Comparison of ENCODE assay signal across 1 cellular context in the genomic region with DNA sequence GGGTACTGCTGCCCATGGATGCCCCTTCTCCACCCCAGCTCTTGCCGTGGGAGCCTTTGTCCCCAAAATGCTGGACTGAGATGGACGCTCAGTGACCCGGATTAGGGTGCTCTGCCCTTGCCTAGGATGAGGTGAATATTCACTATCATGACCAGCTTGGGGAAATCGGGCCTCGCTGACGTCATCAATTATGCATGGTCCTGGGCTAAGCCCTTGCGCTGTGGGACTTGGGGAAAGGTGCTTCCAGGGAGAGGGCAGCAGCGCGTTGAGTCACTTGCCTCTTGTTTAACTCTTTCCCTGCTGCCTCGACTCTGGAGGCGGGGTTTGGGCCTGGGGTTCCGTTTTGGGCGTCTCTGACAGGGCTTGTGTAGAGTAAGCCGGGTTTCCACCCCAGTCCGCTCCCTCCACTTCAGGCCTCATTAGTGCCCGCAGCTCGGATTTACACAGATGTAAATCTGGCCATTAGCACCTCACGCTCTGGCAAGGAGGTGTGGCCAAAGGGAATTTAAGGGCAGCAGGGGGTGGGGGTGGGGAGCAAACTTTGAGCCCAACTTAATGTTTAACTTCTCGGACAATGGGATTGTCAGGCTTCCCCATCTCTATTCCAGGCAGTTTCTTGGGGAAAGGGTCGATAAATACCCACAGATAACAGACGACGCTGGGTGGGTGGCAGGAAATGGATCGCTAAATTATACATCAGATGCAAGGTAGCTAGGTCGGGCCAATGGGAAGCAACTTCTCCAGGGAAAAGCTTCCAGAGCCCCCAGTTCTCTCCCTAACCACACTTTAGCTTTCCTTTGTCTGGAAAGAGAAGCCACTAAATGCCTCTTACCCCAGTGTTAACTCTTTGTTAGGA.
A peak's percentile ranks its signal among the peaks of the same experiment; 100 is the strongest.
TF ChIP-seq lines count a peak whose summit lies in the region.

No MANE protein-coding gene starts in this region.

TF ChIP-seq in HepG2, 621 proteins besides CTCF, POLR2A, EP300 and RAD21 (continued from another document):
- TF ChIP-seq, protein P1, sequence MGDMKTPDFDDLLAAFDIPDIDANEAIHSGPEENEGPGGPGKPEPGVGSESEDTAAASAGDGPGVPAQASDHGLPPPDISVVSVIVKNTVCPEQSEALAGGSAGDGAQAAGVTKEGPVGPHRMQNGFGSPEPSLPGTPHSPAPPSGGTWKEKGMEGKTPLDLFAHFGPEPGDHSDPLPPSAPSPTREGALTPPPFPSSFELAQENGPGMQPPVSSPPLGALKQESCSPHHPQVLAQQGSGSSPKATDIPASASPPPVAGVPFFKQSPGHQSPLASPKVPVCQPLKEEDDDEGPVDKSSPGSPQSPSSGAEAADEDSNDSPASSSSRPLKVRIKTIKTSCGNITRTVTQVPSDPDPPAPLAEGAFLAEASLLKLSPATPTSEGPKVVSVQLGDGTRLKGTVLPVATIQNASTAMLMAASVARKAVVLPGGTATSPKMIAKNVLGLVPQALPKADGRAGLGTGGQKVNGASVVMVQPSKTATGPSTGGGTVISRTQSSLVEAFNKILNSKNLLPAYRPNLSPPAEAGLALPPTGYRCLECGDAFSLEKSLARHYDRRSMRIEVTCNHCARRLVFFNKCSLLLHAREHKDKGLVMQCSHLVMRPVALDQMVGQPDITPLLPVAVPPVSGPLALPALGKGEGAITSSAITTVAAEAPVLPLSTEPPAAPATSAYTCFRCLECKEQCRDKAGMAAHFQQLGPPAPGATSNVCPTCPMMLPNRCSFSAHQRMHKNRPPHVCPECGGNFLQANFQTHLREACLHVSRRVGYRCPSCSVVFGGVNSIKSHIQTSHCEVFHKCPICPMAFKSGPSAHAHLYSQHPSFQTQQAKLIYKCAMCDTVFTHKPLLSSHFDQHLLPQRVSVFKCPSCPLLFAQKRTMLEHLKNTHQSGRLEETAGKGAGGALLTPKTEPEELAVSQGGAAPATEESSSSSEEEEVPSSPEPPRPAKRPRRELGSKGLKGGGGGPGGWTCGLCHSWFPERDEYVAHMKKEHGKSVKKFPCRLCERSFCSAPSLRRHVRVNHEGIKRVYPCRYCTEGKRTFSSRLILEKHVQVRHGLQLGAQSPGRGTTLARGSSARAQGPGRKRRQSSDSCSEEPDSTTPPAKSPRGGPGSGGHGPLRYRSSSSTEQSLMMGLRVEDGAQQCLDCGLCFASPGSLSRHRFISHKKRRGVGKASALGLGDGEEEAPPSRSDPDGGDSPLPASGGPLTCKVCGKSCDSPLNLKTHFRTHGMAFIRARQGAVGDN (CRISPR knock-in tag; IDR thresholded peaks at IDR 0.05) = peak; percentile 89
- TF ChIP-seq ZNF883 (CRISPR knock-in tag; IDR thresholded peaks at IDR 0.05; ENCODE audit: not compliant biosample characterization) = peak; percentile 54
- TF ChIP-seq ZNF563 (CRISPR knock-in tag; IDR thresholded peaks at IDR 0.05) = peak; percentile 80; the same call in 1 of the 2 replicates
- TF ChIP-seq ZNF83 (CRISPR knock-in tag; IDR thresholded peaks at IDR 0.05; ENCODE audit: borderline replicate concordance) = no peak
- TF ChIP-seq ATAD3A (CRISPR knock-in tag; IDR thresholded peaks at IDR 0.05) = no peak
- TF ChIP-seq TMF1 (CRISPR knock-in tag; IDR thresholded peaks at IDR 0.05; ENCODE audit: low read depth) = no peak
- TF ChIP-seq ZNF143 (CRISPR knock-in tag; IDR thresholded peaks at IDR 0.05) = peak; percentile 30; the same call in 1 of the 2 replicates
- TF ChIP-seq, protein P2, sequence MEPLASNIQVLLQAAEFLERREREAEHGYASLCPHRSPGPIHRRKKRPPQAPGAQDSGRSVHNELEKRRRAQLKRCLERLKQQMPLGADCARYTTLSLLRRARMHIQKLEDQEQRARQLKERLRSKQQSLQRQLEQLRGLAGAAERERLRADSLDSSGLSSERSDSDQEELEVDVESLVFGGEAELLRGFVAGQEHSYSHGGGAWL (CRISPR knock-in tag; IDR thresholded peaks at IDR 0.05) = peak; percentile 26; the same call in 1 of the 2 replicates
- TF ChIP-seq, protein P3, sequence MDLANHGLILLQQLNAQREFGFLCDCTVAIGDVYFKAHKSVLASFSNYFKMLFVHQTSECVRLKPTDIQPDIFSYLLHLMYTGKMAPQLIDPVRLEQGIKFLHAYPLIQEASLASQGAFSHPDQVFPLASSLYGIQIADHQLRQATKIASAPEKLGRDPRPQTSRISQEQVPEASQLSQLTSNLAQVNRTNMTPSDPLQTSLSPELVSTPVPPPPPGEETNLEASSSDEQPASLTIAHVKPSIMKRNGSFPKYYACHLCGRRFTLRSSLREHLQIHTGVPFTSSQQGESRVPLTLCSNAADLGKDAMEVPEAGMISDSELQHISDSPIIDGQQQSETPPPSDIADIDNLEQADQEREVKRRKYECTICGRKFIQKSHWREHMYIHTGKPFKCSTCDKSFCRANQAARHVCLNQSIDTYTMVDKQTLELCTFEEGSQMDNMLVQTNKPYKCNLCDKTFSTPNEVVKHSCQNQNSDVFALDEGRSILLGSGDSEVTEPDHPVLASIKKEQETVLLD (CRISPR knock-in tag; IDR thresholded peaks at IDR 0.05; ENCODE audit: low read depth) = no peak
- peak; percentile 74 for TF ChIP-seq KDM6A (CRISPR knock-in tag; IDR thresholded peaks at IDR 0.05; ENCODE audit: low read depth)
- no peak for TF ChIP-seq TSC22D2 (CRISPR knock-in tag; IDR thresholded peaks at IDR 0.05; ENCODE audit: borderline replicate concordance)
